29 cellular contexts compared by ENCODE assay signal in genomic region chr17:17514361-17514992, GRCh38. TPM values are rescaled to one million over a fixed set of nuclear protein-coding genes. Genes with fewer than 3 reads are reported as not detected.
DNase-seq lines count a peak whose midpoint lies in the region; ATAC-seq, FAIRE-seq and TF ChIP-seq lines count a peak whose summit lies in the region.
"Had no signal": no experiment of that assay in that cellular context is flagged by ENCODE, and none has a peak within 500 bp of the region (broad histone marks: within the 10 kb centered on the region; RNA-seq: fewer than 3 reads in every experiment).

No MANE protein-coding gene starts in this region.

- H3K27me3 Mint-ChIP-seq in H9 (ENCODE audit: low read depth), result no peaks in the 10 kb centered on the region
- H3K27me3 Mint-ChIP-seq: activated naive CD4-positive, alpha-beta T cell treated with anti-CD3 and anti-CD28 coated beads, Interleukin-2, amount 10 ng/mL, durations not matched to agents 7 days and 5 days; CD4-positive, CD25-positive, alpha-beta regulatory T cell; effector memory CD8-positive, alpha-beta T cell; memory B cell; T-cell; type B pancreatic cell had no signal

- H3K27ac ChIP-seq in H9 (ENCODE audit: insufficient read length, low read depth, low read length) (no peak overlapping the region), kidney (ENCODE audit: low read depth in 2 of 2, low read length in 2 of 2) (no peak overlapping the region), skeletal muscle tissue (ENCODE audit: low read depth, low read length) (peak overlapping the region; percentile 70)
- H3K27ac ChIP-seq: esophagus muscularis mucosa, foreskin keratinocyte had no signal

- H3K4me1 ChIP-seq in H9 (ENCODE audit: insufficient read depth, low read length) (peaks cover 4% of the 10 kb centered on the region; the same call in 1 of the 2 replicates), kidney (ENCODE audit: control insufficient read depth in 1 of 2, insufficient read depth in 1 of 2, low read depth in 1 of 2, low read length in 2 of 2) (no peaks in the 10 kb centered on the region), skeletal muscle tissue (ENCODE audit: control insufficient read depth in 3 of 3, insufficient read depth in 3 of 3, low read length in 3 of 3) (peaks cover 8 to 26% (median 12%) of the 10 kb centered on the region in 3 donors)
- H3K4me1 ChIP-seq: esophagus muscularis mucosa, foreskin keratinocyte had no signal

- H2AFZ ChIP-seq in H9 (ENCODE audit: low read length), result no peak overlapping the region

- no peak for FAIRE-seq in kidney (lab: Jason Lieb, UNC)
- FAIRE-seq: D721Med, GM12891, small intestine had no signal

- no peaks in the 10 kb centered on the region for H4K20me1 ChIP-seq in H9 (ENCODE audit: control insufficient read depth, insufficient read depth, insufficient read length)

- H2AK5ac ChIP-seq in H9 (ENCODE audit: insufficient read length, low read length), result no peak overlapping the region

- ATAC-seq in HG02981 (IDR thresholded peaks at IDR 0.05; ENCODE audit: unreplicated experiment), result no peak
- ATAC-seq: effector memory CD8-positive, alpha-beta T cell; foreskin keratinocyte; T-cell had no signal

- H2BK20ac ChIP-seq in H9 (ENCODE audit: low read depth, low read length, poor library complexity, severe bottlenecking), result no peak overlapping the region

- no peaks in the 10 kb centered on the region for H3K27me3 ChIP-seq in H9 (ENCODE audit: insufficient read depth, low read length)
- H3K27me3 ChIP-seq in skeletal muscle tissue (ENCODE audit: control insufficient read depth in 3 of 3, insufficient read depth in 3 of 3, low read length in 3 of 3), result no peaks in the 10 kb centered on the region
- H3K27me3 ChIP-seq: esophagus muscularis mucosa had no signal

- intact Hi-C loops in kidney (cut with DNase I), result no loop called here

- no peaks in the 10 kb centered on the region for H3K9me3 ChIP-seq in H9 (ENCODE audit: control insufficient read depth, low read depth, low read length)
- no peaks in the 10 kb centered on the region for H3K9me3 ChIP-seq in kidney (ENCODE audit: control insufficient read depth in 1 of 2, low read length in 2 of 2)
- H3K9me3 ChIP-seq in skeletal muscle tissue (ENCODE audit: control insufficient read depth in 3 of 3, low read length in 3 of 3), result no peaks in the 10 kb centered on the region
- H3K9me3 ChIP-seq: esophagus muscularis mucosa had no signal

- TF ChIP-seq CTCF in H9 (conservative IDR thresholded peaks at IDR 0.05), result no peak
- TF ChIP-seq CTCF in kidney (IDR thresholded peaks at IDR 0.05; ENCODE audit: borderline replicate concordance, extremely low read depth, insufficient read depth), result no peak

- no peak overlapping the region for H4K91ac ChIP-seq in H9 (ENCODE audit: insufficient read length, low read depth, low read length)

- no peaks in the 10 kb centered on the region for H3K9me3 Mint-ChIP-seq in H9
- H3K9me3 Mint-ChIP-seq: activated naive CD4-positive, alpha-beta T cell treated with anti-CD3 and anti-CD28 coated beads, Interleukin-2, amount 10 ng/mL, durations not matched to agents 7 days and 5 days; activated T-helper 1 cell treated with anti-CD3 and anti-CD28 coated beads, Interleukin-12 subunit alpha, Interleukin-12 subunit beta, Interleukin-2, Interleukin-4 antibody, amounts not matched to agents 30 ng/mL and 10 ng/mL and 1 ng/mL, durations not matched to agents 14 hours and 24 hours and 36 hours; CD4-positive, CD25-positive, alpha-beta regulatory T cell; effector memory CD8-positive, alpha-beta T cell; memory B cell; T-cell; type B pancreatic cell had no signal

- peaks cover 26 to 30% of the 10 kb centered on the region in 2 experiments for H3K4me1 Mint-ChIP-seq in H9
- H3K4me1 Mint-ChIP-seq: activated naive CD4-positive, alpha-beta T cell treated with anti-CD3 and anti-CD28 coated beads, Interleukin-2, amount 10 ng/mL, durations not matched to agents 7 days and 5 days; CD4-positive, CD25-positive, alpha-beta regulatory T cell; T-cell had no signal

- H3K9ac ChIP-seq in H9 (ENCODE audit: extremely low read depth, insufficient read length, low read length) (no peak overlapping the region), kidney (ENCODE audit: low read length in 2 of 2) (no peak overlapping the region), skeletal muscle tissue (ENCODE audit: low read depth in 1 of 3, low read length in 3 of 3) (no peak overlapping the region)

- no peaks in the 10 kb centered on the region; a peak in 2 of 7 replicates for H3K36me3 Mint-ChIP-seq in H9 (ENCODE audit: insufficient read depth in 1 of 3, low read depth in 3 of 3)
- H3K36me3 Mint-ChIP-seq: activated naive CD4-positive, alpha-beta T cell treated with anti-CD3 and anti-CD28 coated beads, Interleukin-2, amount 10 ng/mL, durations not matched to agents 7 days and 5 days; CD4-positive, CD25-positive, alpha-beta regulatory T cell; memory B cell; T-cell; type B pancreatic cell had no signal

- no CpG with 5 or more reads among the region's 16 CpGs for WGBS in H9 (ENCODE audit: extremely low coverage, insufficient read length, low lambda C conversion rate)

- H3K4me2 ChIP-seq in H9 (ENCODE audit: insufficient read depth, insufficient read length, low read length), result no peak overlapping the region

- no peaks in the 10 kb centered on the region for H3K79me1 ChIP-seq in H9 (ENCODE audit: insufficient read depth, low read depth, low read length, poor library complexity, severe bottlenecking)

- no peak overlapping the region for H3K23ac ChIP-seq in H9 (ENCODE audit: insufficient read length, low read depth, low read length)

- H2BK15ac ChIP-seq in H9 (ENCODE audit: low read depth, low read length), result no peak overlapping the region

- H3K18ac ChIP-seq in H9 (ENCODE audit: insufficient read length, low read depth, low read length), result no peak overlapping the region

- H3K4ac ChIP-seq in H9 (ENCODE audit: low read depth, low read length), result no peak overlapping the region

- H3K4me3 Mint-ChIP-seq in H9, result peak overlapping the region in 1 of 2 experiments; percentile 42; a peak in 1 of 5 replicates
- H3K4me3 Mint-ChIP-seq: activated naive CD4-positive, alpha-beta T cell treated with anti-CD3 and anti-CD28 coated beads, Interleukin-2, amount 10 ng/mL, durations not matched to agents 7 days and 5 days; activated T-helper 1 cell treated with anti-CD3 and anti-CD28 coated beads, Interleukin-12 subunit alpha, Interleukin-12 subunit beta, Interleukin-2, Interleukin-4 antibody, amounts not matched to agents 30 ng/mL and 10 ng/mL and 1 ng/mL, durations not matched to agents 14 hours and 24 hours and 36 hours; CD4-positive, CD25-positive, alpha-beta regulatory T cell; effector memory CD8-positive, alpha-beta T cell; memory B cell; T-cell had no signal

- no peak overlapping the region for H3K14ac ChIP-seq in H9 (ENCODE audit: insufficient read depth, low read length)

- H4K8ac ChIP-seq in H9 (replicated peaks; ENCODE audit: insufficient read length, low read depth, low read length), result no peak overlapping the region

- no peaks in the 10 kb centered on the region for H3K23me2 ChIP-seq in H9 (ENCODE audit: insufficient read length, low read depth, low read length, poor library complexity, severe bottlenecking)

- H3K4me3 ChIP-seq in kidney (ENCODE audit: low read length in 2 of 2) (no peak overlapping the region), skeletal muscle tissue (ENCODE audit: low read length in 3 of 3) (no peak overlapping the region)
- H3K4me3 ChIP-seq: esophagus muscularis mucosa had no signal

- no peak overlapping the region for H3K56ac ChIP-seq in H9 (ENCODE audit: insufficient read length, low read depth, low read length)

- no peak overlapping the region for H3T11ph ChIP-seq in H9 (ENCODE audit: low read length)

- H2BK5ac ChIP-seq in H9 (ENCODE audit: insufficient read length, low read length), result no peak overlapping the region

- H4K5ac ChIP-seq in H9 (ENCODE audit: insufficient read length, low read depth, low read length), result no peak overlapping the region

- no peak overlapping the region for H2BK120ac ChIP-seq in H9 (ENCODE audit: low read depth, low read length, poor library complexity, severe bottlenecking)

- peak overlapping the region in 2 of 3 experiments; percentile 44 to 67; a peak in 2 of 7 replicates for H3K27ac Mint-ChIP-seq in H9
- H3K27ac Mint-ChIP-seq: activated naive CD4-positive, alpha-beta T cell treated with anti-CD3 and anti-CD28 coated beads, Interleukin-2, amount 10 ng/mL, durations not matched to agents 7 days and 5 days; activated T-helper 1 cell treated with anti-CD3 and anti-CD28 coated beads, Interleukin-12 subunit alpha, Interleukin-12 subunit beta, Interleukin-2, Interleukin-4 antibody, amounts not matched to agents 30 ng/mL and 10 ng/mL and 1 ng/mL, durations not matched to agents 14 hours and 24 hours and 36 hours; effector memory CD8-positive, alpha-beta T cell; T-cell had no signal

- no peaks in the 10 kb centered on the region for H3K79me2 ChIP-seq in H9 (ENCODE audit: insufficient read depth, low read length)

- DNase-seq in H9, result no peak
- DNase-seq in NCI-H2171 (lab: John Stamatoyannopoulos, UW), result peak; percentile 56
- DNase-seq in kidney, result peak; percentile 50
- DNase-seq in NCI-H1436 treated with DMSO at 0.1 percent for 48 hours (lab: John Stamatoyannopoulos, UW), result no peak
- DNase-seq in SIG-M5 (lab: John Stamatoyannopoulos, UW), result no peak
- DNase-seq: activated CD4-positive, alpha-beta T cell treated with anti-CD3 and anti-CD28 coated beads, Interleukin-2, amount 50 U/mL, for 4 hours; activated CD8-positive, alpha-beta memory T cell treated with anti-CD3 and anti-CD28 coated beads, Interleukin-2, amount 50 U/mL, for 4 hours; activated naive CD4-positive, alpha-beta T cell treated with anti-CD3 and anti-CD28 coated beads, Interleukin-2, amount 10 ng/mL, durations not matched to agents 7 days and 5 days; amygdala; CD4-positive, CD25-positive, alpha-beta regulatory T cell; cortex of kidney; effector memory CD8-positive, alpha-beta T cell; foreskin keratinocyte; Karpas-422; NCI-H1436; NCI-H524 treated with DMSO at 0.1 percent for 48 hours; NK-92 treated with Interleukin-12 subunit alpha and Interleukin-12 subunit beta, amount 100 ng/mL, for 24 hours; nucleus accumbens; small intestine; stimulated activated CD4-positive, alpha-beta T cell treated with anti-CD3 and anti-CD28 coated beads, Interleukin-2, amount 100 ng/mL, for 24 hours; T-cell had no signal

- H2BK12ac ChIP-seq in H9 (ENCODE audit: insufficient read length, low read depth, low read length), result no peak overlapping the region

- H3K36me3 ChIP-seq in kidney (ENCODE audit: control insufficient read depth in 1 of 2, insufficient read depth in 2 of 2, low read length in 2 of 2) (no peaks in the 10 kb centered on the region), skeletal muscle tissue (ENCODE audit: control insufficient read depth in 3 of 3, insufficient read depth in 3 of 3, low read length in 3 of 3) (no peaks in the 10 kb centered on the region)

RNA-seq across cellular contexts. Expression of gene RASD1, which starts 18.3 kb away (rescaled TPM):
- total RNA-seq in H9 (2021) (5.7 and 6.8 TPM in 2 replicates), kidney (147 TPM), skeletal muscle tissue (4.2 TPM)
- 103 TPM for polyA plus RNA-seq in kidney (ENCODE audit: insufficient read depth, low read depth, low replicate concordance)

RNA-seq across cellular contexts. Expression of gene MED9, which starts 37.7 kb away (rescaled TPM):
- total RNA-seq in H9 (2021) (19.6 and 20.0 TPM in 2 replicates), kidney (20.8 TPM), skeletal muscle tissue (12.5 TPM)
- 24.5 TPM for polyA plus RNA-seq in kidney (ENCODE audit: insufficient read depth, low read depth, low replicate concordance)

Comparison
In these comparisons a context has a peak if more than half of its experiments do, and no peak if none do; other contexts are left out.
1. DNase-seq: peak in NCI-H2171 (single experiment) and kidney (single experiment); none in H9 (single experiment), NCI-H1436 treated with DMSO at 0.1 percent for 48 hours (single experiment) and SIG-M5 (single experiment).
2. RNA of gene RASD1, which starts 18.3 kb away (total RNA-seq): 147 TPM in kidney (single experiment); 5.7 to 6.8 TPM in H9 and 4.2 TPM in skeletal muscle tissue (single experiment); every median in the first group is over 10 times any median in the second.